ENCODE assay signal across 8 cellular contexts in genomic region chr6:86536121-86536520, GRCh38.
"Had no signal": no experiment of that assay in that cellular context is flagged by ENCODE, and none has a peak within 500 bp of the region (broad histone marks: within the 10 kb centered on the region; RNA-seq: fewer than 3 reads in every experiment).

No MANE protein-coding gene starts in this region.

- DNase-seq: GM23248, GOT3, H7, HFFc6, KBM-7 had no signal

- H3K4me1 ChIP-seq: HAP-1 had no signal

- H3K36me3 ChIP-seq: HAP-1 had no signal

- H3K4me3 Mint-ChIP-seq: HFFc6 had no signal

- FAIRE-seq: HTR-8/SVneo had no signal

- H3K27ac Mint-ChIP-seq: HFFc6 had no signal

- H3K27ac ChIP-seq: GM23248 had no signal

- ATAC-seq: HCT116 had no signal

- H3K9me3 ChIP-seq: HAP-1 had no signal

- H3K4me3 ChIP-seq: GM23248, HAP-1 had no signal

- H3K9ac ChIP-seq: GM23248 had no signal

- H2AFZ ChIP-seq: GM23248 had no signal
